12 cellular contexts compared by ENCODE assay signal in the genomic region with DNA sequence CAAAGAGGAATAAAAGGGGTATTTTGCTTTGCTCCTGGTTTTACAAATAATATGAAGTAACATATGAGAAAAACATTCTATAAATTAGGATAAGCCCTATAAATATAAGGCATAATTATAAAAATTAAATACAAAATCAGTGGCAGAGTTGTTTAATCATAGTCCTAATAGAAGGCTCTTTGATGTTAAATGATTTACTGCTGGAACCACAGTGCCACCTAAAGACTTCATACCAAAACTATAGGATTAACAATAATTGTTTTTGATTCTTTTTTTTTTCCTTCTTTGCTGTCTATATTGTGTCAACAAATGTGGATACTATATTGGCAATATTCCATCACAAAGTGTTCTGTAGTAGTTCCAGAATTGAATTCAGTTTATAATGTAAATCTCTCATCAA.
DNase-seq lines count a peak whose midpoint lies in the region; ATAC-seq, FAIRE-seq and TF ChIP-seq lines count a peak whose summit lies in the region.
"Had no signal": no experiment of that assay in that cellular context is flagged by ENCODE, and none has a peak within 500 bp of the region (broad histone marks: within the 10 kb centered on the region; RNA-seq: fewer than 3 reads in every experiment).

No MANE protein-coding gene starts in this region.

- no peaks in the 10 kb centered on the region for H3K9me3 Mint-ChIP-seq in immature natural killer cell

- no peaks in the 10 kb centered on the region for H3K9me2 ChIP-seq in MM.1S (replicated peaks; ENCODE audit: insufficient read depth, low read length)

- dilution Hi-C loops in keratinocyte (cut with MboI; ENCODE audit: extremely low pct_ligation_motif_present, low sequenced_read_pairs): no loop called here

- no peaks in the 10 kb centered on the region for H3K36me3 ChIP-seq in MM.1S (replicated peaks; ENCODE audit: insufficient read depth, low read length)
- H3K36me3 ChIP-seq in keratinocyte (ENCODE audit: control insufficient read depth in 2 of 2, extremely low read depth in 1 of 2, insufficient read depth in 2 of 2, low read length in 2 of 2): no peaks in the 10 kb centered on the region
- H3K36me3 ChIP-seq in pancreas: no peaks in the 10 kb centered on the region
- H3K36me3 ChIP-seq: sigmoid colon had no signal

- no peaks in the 10 kb centered on the region for H3K36me3 Mint-ChIP-seq in immature natural killer cell

- ATAC-seq in pancreas: no peak
- ATAC-seq: mucosa of descending colon had no signal

- no peak overlapping the region for H3K27ac Mint-ChIP-seq in immature natural killer cell

- H3K4me3 ChIP-seq in MM.1S (ENCODE audit: low read length) (no peak overlapping the region), keratinocyte (ENCODE audit: control insufficient read depth in 2 of 3, extremely low read depth in 1 of 3, insufficient read depth in 2 of 3, low read depth in 1 of 3, low read length in 3 of 3) (no peak overlapping the region), pancreas (no peak overlapping the region)
- H3K4me3 ChIP-seq: mucosa of descending colon, sigmoid colon had no signal

- FAIRE-seq in keratinocyte (lab: Jason Lieb, UNC) (no peak), pancreas (lab: Jason Lieb, UNC) (no peak)

- H3F3A ChIP-seq in MM.1S (ENCODE audit: insufficient read depth, low read length): no peaks in the 10 kb centered on the region

- H3K4me1 ChIP-seq in MM.1S (ENCODE audit: low read length): no peaks in the 10 kb centered on the region
- no peaks in the 10 kb centered on the region for H3K4me1 ChIP-seq in keratinocyte (ENCODE audit: control insufficient read depth, extremely low read depth, insufficient read depth, low read length)
- H3K4me1 ChIP-seq in pancreas: no peaks in the 10 kb centered on the region
- H3K4me1 ChIP-seq: sigmoid colon had no signal

- no peak overlapping the region for H3K4me2 ChIP-seq in MM.1S (ENCODE audit: low read depth, low read length)
- H3K4me2 ChIP-seq in keratinocyte (ENCODE audit: control insufficient read depth, extremely low read depth, insufficient read depth, low read depth, low read length): no peak overlapping the region

- H4K20me1 ChIP-seq in MM.1S (ENCODE audit: insufficient read depth, low read length) (no peaks in the 10 kb centered on the region), keratinocyte (ENCODE audit: control insufficient read depth, extremely low read depth, insufficient read depth, low read length) (no peaks in the 10 kb centered on the region)

- peak; percentile 54 for DNase-seq in ELR (ENCODE audit: low read depth)
- peak; percentile 21 for DNase-seq in MM.1S
- peak; percentile 36 for DNase-seq in SK-MEL-5 (ENCODE audit: low read depth, low spot score)
- DNase-seq in keratinocyte (ENCODE audit: low read depth, low spot score): no peak
- no peak for DNase-seq in SK-N-DZ (ENCODE audit: low spot score)
- DNase-seq in pancreas: no peak
- no peak for DNase-seq in EL
- DNase-seq in immature natural killer cell: no peak
- DNase-seq: activated T-cell treated with anti-CD3 and anti-CD28 coated beads for 4 hours, amniotic stem cell, mucosa of descending colon, sigmoid colon had no signal

- H2AFZ ChIP-seq in MM.1S (ENCODE audit: low read length) (no peak overlapping the region), keratinocyte (ENCODE audit: control insufficient read depth, low read length) (no peak overlapping the region)

- no peaks in the 10 kb centered on the region for H3K27me3 ChIP-seq in MM.1S (replicated peaks; ENCODE audit: insufficient read depth, low read length)
- H3K27me3 ChIP-seq in keratinocyte (ENCODE audit: control insufficient read depth, extremely low read depth, insufficient read depth, low read length): no peaks in the 10 kb centered on the region
- H3K27me3 ChIP-seq in pancreas: no peaks in the 10 kb centered on the region
- H3K27me3 ChIP-seq: sigmoid colon had no signal

- no peaks in the 10 kb centered on the region for H3K79me2 ChIP-seq in MM.1S (ENCODE audit: low read length)
- no peaks in the 10 kb centered on the region for H3K79me2 ChIP-seq in keratinocyte (ENCODE audit: control insufficient read depth, insufficient read depth, low read length)

- H3K4me3 Mint-ChIP-seq in immature natural killer cell: no peak overlapping the region

- peak; percentile 36 for TF ChIP-seq CTCF in MM.1S (IDR thresholded peaks at IDR 0.05; ENCODE audit: low read length)
- peak in 2 of 3 experiments; percentile 20 to 26 for TF ChIP-seq CTCF in keratinocyte (optimal IDR thresholded peaks at IDR 0.05 in 1 of 3, IDR thresholded peaks at IDR 0.05 in 1 of 3, conservative IDR thresholded peaks at IDR 0.05 in 1 of 3; ENCODE audit: extremely low read depth in 1 of 3, insufficient read depth in 2 of 3, low read length in 3 of 3)
- no peak for TF ChIP-seq CTCF in pancreas (IDR thresholded peaks at IDR 0.05)

- H3K27ac ChIP-seq in MM.1S (ENCODE audit: low read length): no peak overlapping the region
- H3K27ac ChIP-seq in keratinocyte (ENCODE audit: control insufficient read depth, insufficient read depth, low read length): no peak overlapping the region
- H3K27ac ChIP-seq in pancreas: no peak overlapping the region
- H3K27ac ChIP-seq: sigmoid colon had no signal

- H3K9me1 ChIP-seq in keratinocyte (ENCODE audit: control insufficient read depth, extremely low read depth, insufficient read depth, low read length): no peaks in the 10 kb centered on the region

- H3K27me3 Mint-ChIP-seq in immature natural killer cell (ENCODE audit: low read depth in 3 of 3): no peaks in the 10 kb centered on the region

- intact Hi-C loops in pancreas (cut with DNase I): no loop called here

- H3K9me3 ChIP-seq in MM.1S (replicated peaks; ENCODE audit: insufficient read depth, low read length) (no peaks in the 10 kb centered on the region), keratinocyte (ENCODE audit: control insufficient read depth, low read depth, low read length) (no peaks in the 10 kb centered on the region), pancreas (no peaks in the 10 kb centered on the region)
- H3K9me3 ChIP-seq: mucosa of descending colon, sigmoid colon had no signal

- in situ Hi-C loops in SK-MEL-5 (cut with HindIII; ENCODE audit: low pct_unique_long_range_greater_than_20kb, low sequenced_read_pairs): no loop called here

- no peak overlapping the region for H3K9ac ChIP-seq in MM.1S (ENCODE audit: low read length)
- no peak overlapping the region for H3K9ac ChIP-seq in keratinocyte (ENCODE audit: control insufficient read depth, extremely low read depth, insufficient read depth, low read length)

- no peaks in the 10 kb centered on the region for H3K4me1 Mint-ChIP-seq in immature natural killer cell

Comparison
In these comparisons a context has a peak if more than half of its experiments do, and no peak if none do; other contexts are left out.
1. DNase-seq: peak in ELR (single experiment), MM.1S (single experiment) and SK-MEL-5 (single experiment); none in keratinocyte (single experiment), SK-N-DZ (single experiment), pancreas (0 of 6), EL (single experiment) and immature natural killer cell (0 of 3).
2. CTCF ChIP-seq: peak in MM.1S (single experiment) and keratinocyte (2 of 3); none in pancreas (0 of 4).